Comparison of ENCODE assay signal across 8 cellular contexts in genomic region chr2:230067990-230068657, GRCh38. TPM values are rescaled to one million over a fixed set of nuclear protein-coding genes. Genes with fewer than 3 reads are reported as not detected.
DNase-seq lines count a peak whose midpoint lies in the region; ATAC-seq, FAIRE-seq and TF ChIP-seq lines count a peak whose summit lies in the region.

No MANE protein-coding gene starts in this region.

- H3K79me2 ChIP-seq in OCI-LY7 (ENCODE audit: insufficient read depth, low read depth, low read length) (no peaks in the 10 kb centered on the region), osteoblast (ENCODE audit: insufficient read depth, low read length) (no peaks in the 10 kb centered on the region)

- H3K27me3 Mint-ChIP-seq in activated naive CD4-positive, alpha-beta T cell treated with anti-CD3 and anti-CD28 coated beads, Interleukin-2, amount 50 U/mL, for 24 hours: peaks cover 2% of the 10 kb centered on the region

- no peaks in the 10 kb centered on the region for H3K9me3 ChIP-seq in OCI-LY7 (ENCODE audit: low read length)
- no peaks in the 10 kb centered on the region for H3K9me3 ChIP-seq in heart right ventricle
- no peaks in the 10 kb centered on the region for H3K9me3 ChIP-seq in osteoblast (ENCODE audit: low read depth, low read length)

- H3K4me3 ChIP-seq in OCI-LY7 (ENCODE audit: low read depth, low read length, poor library complexity, severe bottlenecking): peak overlapping the region; percentile 24
- peak overlapping the region; percentile 51 to 93 (median 72) for H3K4me3 ChIP-seq in heart right ventricle
- peak overlapping the region; percentile 71 for H3K4me3 ChIP-seq in osteoblast (ENCODE audit: insufficient read depth, low read length)

- H3K36me3 Mint-ChIP-seq in activated naive CD4-positive, alpha-beta T cell treated with anti-CD3 and anti-CD28 coated beads, Interleukin-2, amount 50 U/mL, for 24 hours: no peaks in the 10 kb centered on the region

- peak overlapping the region; percentile 64; the same call in 1 of the 2 replicates for H3K4me2 ChIP-seq in OCI-LY7 (ENCODE audit: low read length)
- peak overlapping the region; percentile 98 for H3K4me2 ChIP-seq in osteoblast (ENCODE audit: insufficient read depth, low read length)

- H2AFZ ChIP-seq in OCI-LY7 (ENCODE audit: low read length) (0 out of 2 replicates have a peak overlapping the region, but pooled peaks have one; percentile 12), osteoblast (ENCODE audit: low read length) (peak overlapping the region; percentile 98)

- peaks cover 0 to 13% (median 0%) of the 10 kb centered on the region in 7 donors for H3K27me3 ChIP-seq in heart right ventricle
- peaks cover 12% of the 10 kb centered on the region for H3K27me3 ChIP-seq in osteoblast (ENCODE audit: insufficient read depth, low read length)

- H3K36me3 ChIP-seq in OCI-LY7 (ENCODE audit: insufficient read depth, low read length) (no peaks in the 10 kb centered on the region), heart right ventricle (no peaks in the 10 kb centered on the region), osteoblast (ENCODE audit: insufficient read depth, low read length) (no peaks in the 10 kb centered on the region)

- H3K27ac ChIP-seq in OCI-LY7 (ENCODE audit: low read depth, low read length, poor library complexity, severe bottlenecking): no peak overlapping the region
- peak overlapping the region; percentile 53 to 91 (median 78) for H3K27ac ChIP-seq in heart right ventricle
- H3K27ac ChIP-seq in osteoblast (ENCODE audit: low read depth, low read length): no peak overlapping the region

- peak overlapping the region; percentile 88 for H3K4me3 Mint-ChIP-seq in activated naive CD4-positive, alpha-beta T cell treated with anti-CD3 and anti-CD28 coated beads, Interleukin-2, amount 50 U/mL, for 24 hours

- ATAC-seq in HG03025 (IDR thresholded peaks at IDR 0.05; ENCODE audit: low FRiP score, unreplicated experiment): peak; percentile 31
- ATAC-seq in heart right ventricle: peak; percentile 51 to 87 (median 70)

- CTCF ChIA-PET in OCI-LY7 (lab: Charles Lee; ENCODE audit: unreplicated experiment): no interaction called here

- FAIRE-seq in D721Med (lab: Jason Lieb, UNC): no peak

- H3K4me1 ChIP-seq in OCI-LY7 (ENCODE audit: insufficient read depth, low read length, poor library complexity, severe bottlenecking): peaks cover 14% of the 10 kb centered on the region
- H3K4me1 ChIP-seq in heart right ventricle: peaks cover 0 to 24% (median 6%) of the 10 kb centered on the region in 9 donors
- peaks cover 7% of the 10 kb centered on the region for H3K4me1 ChIP-seq in osteoblast (ENCODE audit: insufficient read depth, low read length)

- H3K9me2 ChIP-seq in OCI-LY7 (ENCODE audit: insufficient read depth, low read length): no peaks in the 10 kb centered on the region

- BruUV-seq in OCI-LY7 (replicated peaks; lab: Mats Ljungman, UMichigan): no TSS peak

- DNase-seq in NCI-H2029 (lab: John Stamatoyannopoulos, UW): peak; percentile 14
- no peak for DNase-seq in NCI-H2029 treated with DMSO at 0.1 percent for 48 hours (lab: John Stamatoyannopoulos, UW)
- no peak for DNase-seq in OCI-LY7 (ENCODE audit: low spot score)
- peak; percentile 40 to 62 for DNase-seq in heart right ventricle
- DNase-seq in osteoblast (ENCODE audit: insufficient read length, low spot score, missing footprints): peak; percentile 85
- DNase-seq in D721Med (ENCODE audit: insufficient read length, low spot score): no peak

- H4K20me1 ChIP-seq in OCI-LY7 (ENCODE audit: insufficient read depth, low read length) (no peaks in the 10 kb centered on the region), osteoblast (ENCODE audit: insufficient read depth, low read length) (no peaks in the 10 kb centered on the region)

- POLR2A ChIA-PET in OCI-LY7 (lab: Charles Lee): no interaction called here

- WGBS in heart right ventricle, 2 donors: 1% methylated on average over 57 to 65 of the region's 65 CpGs

- TF ChIP-seq CTCF in OCI-LY7 (conservative IDR thresholded peaks at IDR 0.05; ENCODE audit: low read length) (no peak), heart right ventricle (IDR thresholded peaks at IDR 0.05) (peak in 6 of 9 donors; percentile 22 to 35 (median 30)), osteoblast (IDR thresholded peaks at IDR 0.05; ENCODE audit: extremely low read depth, low read depth, low read length) (no peak), D721Med (IDR thresholded peaks at IDR 0.05; ENCODE audit: insufficient read depth, missing control alignments) (no peak)

- peaks cover 18% of the 10 kb centered on the region for H3K4me1 Mint-ChIP-seq in activated naive CD4-positive, alpha-beta T cell treated with anti-CD3 and anti-CD28 coated beads, Interleukin-2, amount 50 U/mL, for 24 hours

- no peaks in the 10 kb centered on the region for H3K9me3 Mint-ChIP-seq in activated naive CD4-positive, alpha-beta T cell treated with anti-CD3 and anti-CD28 coated beads, Interleukin-2, amount 50 U/mL, for 24 hours

- intact Hi-C loops in OCI-LY7 (cut with micrococcal nuclease; ENCODE audit: unreplicated experiment) (loop anchor here (1.0 kb wide), 1 partner anchor 543 kb away; no protein-coding TSS in a partner anchor), heart right ventricle (cut with DNase I) (loop anchor here in 9 of 10 donors (1.0 to 10.0 kb wide), 12 partner anchors 61 to 544 kb away; no protein-coding TSS in a partner anchor)

- no peak overlapping the region for H3K27ac Mint-ChIP-seq in activated naive CD4-positive, alpha-beta T cell treated with anti-CD3 and anti-CD28 coated beads, Interleukin-2, amount 50 U/mL, for 24 hours

RNA-seq across cellular contexts. Expression of gene SLC16A14, which starts 0.6 kb away (rescaled TPM):
- not detected in 2 replicates for total RNA-seq in OCI-LY7 (2014; rRNA removed; shearing (Covaris generic))
- total RNA-seq in OCI-LY7 (2022) (not detected in 2 replicates), heart right ventricle (1 to 10 TPM; 2.2 to 4.8 (median 3.6) TPM), osteoblast (under 0.01 and 0.29 TPM in 2 replicates)
- 1 to 10 TPM in 1 of 2 donors, under 1 TPM in 1; 0.87 to 1.0 TPM for polyA plus RNA-seq in heart right ventricle

Comparison
In these comparisons a context has a peak if more than half of its experiments do, and no peak if none do; other contexts are left out.
1. DNase-seq: peak in NCI-H2029 (single experiment), heart right ventricle (2 of 2) and osteoblast (single experiment); none in NCI-H2029 treated with DMSO at 0.1 percent for 48 hours (single experiment), OCI-LY7 (single experiment) and D721Med (single experiment).
2. H3K27ac ChIP-seq: peak in heart right ventricle (10 of 10); none in OCI-LY7 (single experiment) and osteoblast (single experiment).
3. CTCF ChIP-seq: peak in heart right ventricle (6 of 9); none in OCI-LY7 (single experiment), osteoblast (single experiment) and D721Med (single experiment).
4. Peak in every context shown above with its lines, with median percentiles within 50 percentile points of each other: H3K4me3 ChIP-seq.